ENCODE assay signal across 1 cellular context in genomic region chr16:78249056-78249455, GRCh38.
TF ChIP-seq lines count a peak whose summit lies in the region.

No MANE protein-coding gene starts in this region.

TF ChIP-seq in HepG2, 621 proteins besides CTCF, POLR2A, EP300 and RAD21 (continued from another document and continues in another):
- TF ChIP-seq UBTF (CRISPR knock-in tag; IDR thresholded peaks at IDR 0.05) = 0 out of 2 replicates have a peak, but pooled peaks have one; percentile 32
- no peak for TF ChIP-seq ZNF280D (CRISPR knock-in tag; IDR thresholded peaks at IDR 0.05)
- TF ChIP-seq ATF6 (CRISPR knock-in tag; conservative IDR thresholded peaks at IDR 0.05) = no peak
- TF ChIP-seq RXRB (CRISPR knock-in tag; IDR thresholded peaks at IDR 0.05; ENCODE audit: borderline replicate concordance) = peak; percentile 66; the same call in 1 of the 2 replicates
- TF ChIP-seq TAF15 (IDR thresholded peaks at IDR 0.05; ENCODE audit: low read depth, low read length, poor library complexity, severe bottlenecking) = no peak
- peak; percentile 65; the same call in 1 of the 2 replicates for TF ChIP-seq ZNF331 (CRISPR knock-in tag; IDR thresholded peaks at IDR 0.05)
- TF ChIP-seq RBM39 (IDR thresholded peaks at IDR 0.05; ENCODE audit: low read depth, low read length, poor library complexity, severe bottlenecking) = no peak
- TF ChIP-seq MAFK (conservative IDR thresholded peaks at IDR 0.05 in 1 of 2, IDR thresholded peaks at IDR 0.05 in 1 of 2; ENCODE audit: low read length in 2 of 2) = no peak
- peak; percentile 60; the same call in 1 of the 2 replicates for TF ChIP-seq KMT2A (CRISPR knock-in tag; IDR thresholded peaks at IDR 0.05)
- TF ChIP-seq NCOA5 (CRISPR knock-in tag; IDR thresholded peaks at IDR 0.05) = no peak
- peak; percentile 61; the same call in 1 of the 2 replicates for TF ChIP-seq ZNF121 (CRISPR knock-in tag; IDR thresholded peaks at IDR 0.05)
- TF ChIP-seq PPARG (CRISPR knock-in tag; conservative IDR thresholded peaks at IDR 0.05) = peak; percentile 37; the same call in 1 of the 2 replicates
- TF ChIP-seq NKX3-1 (CRISPR knock-in tag; IDR thresholded peaks at IDR 0.05) = no peak
- TF ChIP-seq ZNF609 (CRISPR knock-in tag; IDR thresholded peaks at IDR 0.05; ENCODE audit: borderline replicate concordance) = peak; percentile 43; the same call in 1 of the 2 replicates
- TF ChIP-seq ZMYM3 (CRISPR knock-in tag; IDR thresholded peaks at IDR 0.05) = 0 out of 2 replicates have a peak, but pooled peaks have one; percentile 31
- TF ChIP-seq ZFX (CRISPR knock-in tag; IDR thresholded peaks at IDR 0.05; ENCODE audit: low read depth) = peak; percentile 27; the same call in 1 of the 2 replicates
- peak; percentile 60; the same call in 1 of the 2 replicates for TF ChIP-seq ZBED4 (CRISPR knock-in tag; IDR thresholded peaks at IDR 0.05; ENCODE audit: borderline replicate concordance)
- TF ChIP-seq ZNF614 (CRISPR knock-in tag; IDR thresholded peaks at IDR 0.05; ENCODE audit: borderline replicate concordance) = peak; percentile 66; the same call in 1 of the 2 replicates
- TF ChIP-seq CREM (IDR thresholded peaks at IDR 0.05) = no peak
- no peak for TF ChIP-seq CREM (CRISPR knock-in tag; IDR thresholded peaks at IDR 0.05)
- TF ChIP-seq ZNF276 (CRISPR knock-in tag; IDR thresholded peaks at IDR 0.05; ENCODE audit: low read depth) = 0 out of 2 replicates have a peak, but pooled peaks have one; percentile 41
- TF ChIP-seq SMAD1 (CRISPR knock-in tag; IDR thresholded peaks at IDR 0.05; ENCODE audit: borderline replicate concordance, low read depth) = no peak
- peak; percentile 56; the same call in 1 of the 2 replicates for TF ChIP-seq ZNF691 (CRISPR knock-in tag; IDR thresholded peaks at IDR 0.05; ENCODE audit: borderline replicate concordance, low read depth)
- no peak for TF ChIP-seq ZFAT (CRISPR knock-in tag; conservative IDR thresholded peaks at IDR 0.05)
- no peak for TF ChIP-seq PRPF4 (IDR thresholded peaks at IDR 0.05; ENCODE audit: low read depth, low read length, poor library complexity, severe bottlenecking)
- no peak for TF ChIP-seq MLLT10 (CRISPR knock-in tag; IDR thresholded peaks at IDR 0.05)
- TF ChIP-seq RCOR2 (CRISPR knock-in tag; IDR thresholded peaks at IDR 0.05) = peak; percentile 30; the same call in 1 of the 2 replicates
- TF ChIP-seq ZUFSP (CRISPR knock-in tag; IDR thresholded peaks at IDR 0.05; ENCODE audit: borderline replicate concordance) = no peak
- TF ChIP-seq JARID2 (CRISPR knock-in tag; IDR thresholded peaks at IDR 0.05; ENCODE audit: insufficient replicate concordance) = no peak
- no peak for TF ChIP-seq CBX2 (IDR thresholded peaks at IDR 0.05; ENCODE audit: low read depth, low read length)
- no peak for TF ChIP-seq CBX2 (CRISPR knock-in tag; IDR thresholded peaks at IDR 0.05; ENCODE audit: low read depth)
- TF ChIP-seq ZFP37 (CRISPR knock-in tag; IDR thresholded peaks at IDR 0.05; ENCODE audit: borderline replicate concordance) = no peak
- no peak for TF ChIP-seq LCORL (IDR thresholded peaks at IDR 0.05)
- TF ChIP-seq LCORL (CRISPR knock-in tag; IDR thresholded peaks at IDR 0.05) = peak; percentile 52; the same call in 1 of the 2 replicates
